ENCODE assay signal across 1 cellular context in genomic region chr1:156433032-156433431, GRCh38.
TF ChIP-seq lines count a peak whose summit lies in the region.

No MANE protein-coding gene starts in this region.

TF ChIP-seq in H1, 55 proteins besides CTCF, POLR2A, EP300 and RAD21:
- peak; percentile 7; the same call in 1 of the 2 replicates for TF ChIP-seq SUZ12 (IDR thresholded peaks at IDR 0.05; ENCODE audit: low read length)
- TF ChIP-seq KDM1A (IDR thresholded peaks at IDR 0.05; ENCODE audit: borderline replicate concordance, low read length): no peak
- no peak for TF ChIP-seq EZH2 (IDR thresholded peaks at IDR 0.05; ENCODE audit: low read depth, low read length, severe bottlenecking)
TF ChIP-seq in H1: peak in this region for 1.
